Comparison of ENCODE assay signal across 5 cellular contexts in genomic region chr5:123308377-123308776, GRCh38.
A peak's percentile ranks its signal among the peaks of the same experiment; 100 is the strongest.
DNase-seq lines count a peak whose midpoint lies in the region; ATAC-seq, FAIRE-seq and TF ChIP-seq lines count a peak whose summit lies in the region.
"Not testable (repeated sequence)": the region's sequence is repeated elsewhere in the genome, so short reads cannot be mapped to it uniquely, and the experiment has no call there.

No MANE protein-coding gene starts in this region.

- not testable (repeated sequence) for H3K36me3 ChIP-seq in WERI-Rb-1; K562 (ENCODE audit: control insufficient read depth, insufficient read depth, low read length); testis (ENCODE audit: low read depth, missing control alignments)

- H3K9me3 ChIP-seq in A549; WERI-Rb-1 (ENCODE audit: severe bottlenecking); K562 (replicated peaks; ENCODE audit: control insufficient read depth, insufficient read depth, low read depth, low read length); testis: not testable (repeated sequence)

- WGBS in A549 (ENCODE audit: missing lambda C conversion rate), result 36% methylated on average over 9 of the region's 9 CpGs
- WGBS in K562 (ENCODE audit: insufficient coverage, low coverage, missing lambda C conversion rate), result 3% methylated on average over 9 of the region's 9 CpGs
- WGBS in testis, 2 donors, result 67 to 69% methylated on average over 9 of the region's 9 CpGs

- not testable (repeated sequence) for H3K9ac ChIP-seq in K562 (ENCODE audit: insufficient read depth in 1 of 2, low read depth in 2 of 2, low read length in 2 of 2)

- not testable (repeated sequence) for TF ChIP-seq CTCF in A549 (IDR thresholded peaks at IDR 0.05); WERI-Rb-1 (IDR thresholded peaks at IDR 0.05; ENCODE audit: low read depth, low read length); K562 (IDR thresholded peaks at IDR 0.05 in 2 of 3, conservative IDR thresholded peaks at IDR 0.05 in 1 of 3; ENCODE audit: insufficient read depth in 2 of 3, low read depth in 1 of 3, low read length in 3 of 3); nephron progenitor cell (IDR thresholded peaks at IDR 0.05); testis (IDR thresholded peaks at IDR 0.05)

- H3K9me3 Mint-ChIP-seq in nephron progenitor cell, result not testable (repeated sequence)

- TF ChIP-seq RAD21 in A549 (conservative IDR thresholded peaks at IDR 0.05 in 1 of 2, IDR thresholded peaks at IDR 0.05 in 1 of 2); K562 (CRISPR knock-in tag; conservative IDR thresholded peaks at IDR 0.05 in 1 of 2, IDR thresholded peaks at IDR 0.05 in 1 of 2): not testable (repeated sequence)

- H3K4me3 ChIP-seq in A549; WERI-Rb-1 (ENCODE audit: low read depth, low read length); K562; testis: not testable (repeated sequence)

- H2AFZ ChIP-seq in K562 (ENCODE audit: low read depth, low read length), result not testable (repeated sequence)

- POLR2A ChIA-PET in A549 (lab: Yijun Ruan, JAX); K562 (lab: Yijun Ruan, JAX): not testable (repeated sequence)

- not testable (repeated sequence) for H4K20me1 ChIP-seq in K562 (replicated peaks; ENCODE audit: control insufficient read depth, insufficient read depth, low read length)

- intact Hi-C loops in K562 (cut with micrococcal nuclease); testis (cut with DNase I; ENCODE audit: low total_unique reads): not testable (repeated sequence)

- not testable (repeated sequence) for ATAC-seq in A549
- ATAC-seq in K562, result peak; percentile 36; the same call in 2 of the 3 replicates

- H3K4me3 Mint-ChIP-seq in nephron progenitor cell, result not testable (repeated sequence)

- CTCF ChIA-PET in A549 (lab: Yijun Ruan, JAX); K562 (lab: Yijun Ruan, JAX; ENCODE audit: low intra/inter-chr PET ratio): not testable (repeated sequence)

- H3K4me1 Mint-ChIP-seq in nephron progenitor cell, result not testable (repeated sequence)

- H3K27me3 ChIP-seq in WERI-Rb-1 (ENCODE audit: insufficient read depth, low read depth, severe bottlenecking); K562 (ENCODE audit: control insufficient read depth in 2 of 2, insufficient read depth in 2 of 2, low read length in 2 of 2); testis: not testable (repeated sequence)

- H3K27ac Mint-ChIP-seq in nephron progenitor cell, result peak overlapping the region; percentile 51

- in situ Hi-C loops in K562 (cut with MboI), result not testable (repeated sequence)

- TF ChIP-seq POLR2A in A549 (IDR thresholded peaks at IDR 0.05; ENCODE audit: low read length); K562 (conservative IDR thresholded peaks at IDR 0.05): not testable (repeated sequence)
- TF ChIP-seq POLR2A in testis (IDR thresholded peaks at IDR 0.05), result peak; percentile 21

- H3K9me1 ChIP-seq in K562 (ENCODE audit: control insufficient read depth, insufficient read depth, low read length), result not testable (repeated sequence)

- H3K79me2 ChIP-seq in K562 (ENCODE audit: control insufficient read depth, insufficient read depth, low read length), result not testable (repeated sequence)

- H3K36me3 Mint-ChIP-seq in nephron progenitor cell (ENCODE audit: low read depth), result not testable (repeated sequence)

- TF ChIP-seq EP300 in A549 (IDR thresholded peaks at IDR 0.05); K562 (IDR thresholded peaks at IDR 0.05; ENCODE audit: low read length): not testable (repeated sequence)

- not testable (repeated sequence) for H3K4me1 ChIP-seq in A549; K562 (replicated peaks in 1 of 2; ENCODE audit: control insufficient read depth in 2 of 2, insufficient read depth in 2 of 2, low read length in 2 of 2); testis

- not testable (repeated sequence) for FAIRE-seq in A549 (lab: Jason Lieb, UNC); K562 (lab: Jason Lieb, UNC)

- BruUV-seq in K562 (replicated peaks; lab: Mats Ljungman, UMichigan), result not testable (repeated sequence)

- H3K4me2 ChIP-seq in A549; K562 (ENCODE audit: insufficient read depth, low read length): not testable (repeated sequence)

- not testable (repeated sequence) for H3K27ac ChIP-seq in A549; WERI-Rb-1; K562 (ENCODE audit: extremely low read depth, low read depth, low read length); testis

- not testable (repeated sequence) for H3K27me3 Mint-ChIP-seq in nephron progenitor cell (ENCODE audit: low read depth, poor library complexity)

- not testable (repeated sequence) for DNase-seq in A549 (ENCODE audit: low read depth in 1 of 2, low spot score in 1 of 2); K562 (ENCODE audit: extremely low read depth in 1 of 4, low spot score in 3 of 4); nephron progenitor cell
- DNase-seq in WERI-Rb-1 (peak; percentile 15), testis (peak; percentile 53)

TF ChIP-seq in A549, 52 proteins besides CTCF, POLR2A, EP300 and RAD21:
- TF ChIP-seq MAFK (IDR thresholded peaks at IDR 0.05; ENCODE audit: partially characterized antibody), result peak; percentile 45

TF ChIP-seq in K562, 482 proteins besides CTCF, POLR2A, EP300 and RAD21:
- TF ChIP-seq ZNF316 (IDR thresholded peaks at IDR 0.05), result 0 out of 2 replicates have a peak, but pooled peaks have one; percentile 19
- TF ChIP-seq C11orf30 (IDR thresholded peaks at IDR 0.05; ENCODE audit: low read depth), result peak; percentile 8; the same call in 1 of the 2 replicates
- TF ChIP-seq NFYB (IDR thresholded peaks at IDR 0.05; ENCODE audit: extremely low read depth, insufficient read length), result peak; percentile 52
TF ChIP-seq in K562: peak in this region for 3; not testable (repeated sequence) for 479.
